ENCODE assay signal across 21 cellular contexts in genomic region chr22:22040908-22041307, GRCh38.
"Had no signal": no experiment of that assay in that cellular context is flagged by ENCODE, and none has a peak within 500 bp of the region (broad histone marks: within the 10 kb centered on the region; RNA-seq: fewer than 3 reads in every experiment).

No MANE protein-coding gene starts in this region.

- H3K27ac ChIP-seq: PC-9, Peyer's patch, SJCRH30 had no signal

- H3K4me1 ChIP-seq: Peyer's patch, SJCRH30 had no signal

- H3K36me3 ChIP-seq: Peyer's patch, SJCRH30 had no signal

- H3K4me2 ChIP-seq: PC-9 had no signal

- H3K9ac ChIP-seq: KMS-11 had no signal

- H2AFZ ChIP-seq: PC-9 had no signal

- H3K9me3 ChIP-seq: Peyer's patch, SJCRH30 had no signal

- ATAC-seq: Right ventricle myocardium inferior, SK-N-SH treated with all-trans-retinoic acid at 6 μM for 48 hours had no signal

- H3K27me3 ChIP-seq: Peyer's patch had no signal

- DNase-seq: MV-4-11, NCI-H1048, NCI-H1105, NCI-H1417, NCI-H1436 treated with DMSO at 0.1 percent for 48 hours, NCI-H1694, NCI-H187 treated with DMSO at 0.1 percent for 48 hours, NCI-H2029 treated with DMSO at 0.1 percent for 48 hours, NCI-H2171 treated with DMSO at 0.1 percent for 48 hours, NCI-H510A, NCI-H524 treated with DMSO at 0.1 percent for 48 hours, NCI-H69, NCI-H774, OCI-M1, PC-9, Peyer's patch, SHP77 treated with DMSO at 0.1 percent for 48 hours, SJCRH30 had no signal

- H3K4me3 ChIP-seq: PC-9, Peyer's patch, SJCRH30 had no signal
